ENCODE assay signal across 1 cellular context in genomic region chr1:59414406-59415133, GRCh38.
TF ChIP-seq lines count a peak whose summit lies in the region.

No MANE protein-coding gene starts in this region.

TF ChIP-seq in SK-N-SH, 30 proteins besides CTCF, POLR2A, EP300 and RAD21 (continued from another document):
- TF ChIP-seq REST (IDR thresholded peaks at IDR 0.05; ENCODE audit: low read depth, low read length), result no peak
- peak; percentile 24; the same call in 1 of the 2 replicates for TF ChIP-seq TCF12 (IDR thresholded peaks at IDR 0.05)
- no peak for TF ChIP-seq GABPA (IDR thresholded peaks at IDR 0.05; ENCODE audit: low read depth)
TF ChIP-seq in SK-N-SH: peak in this region for 1.
